In genomic region chr5:139642891-139643871, GRCh38 we compare ENCODE assay signal across 10 cellular contexts. TPM values are rescaled to one million over a fixed set of nuclear protein-coding genes. Genes with fewer than 3 reads are reported as not detected.
DNase-seq lines count a peak whose midpoint lies in the region; ATAC-seq and TF ChIP-seq lines count a peak whose summit lies in the region.
"Had no signal": no experiment of that assay in that cellular context is flagged by ENCODE, and none has a peak within 500 bp of the region (broad histone marks: within the 10 kb centered on the region; RNA-seq: fewer than 3 reads in every experiment).

No MANE protein-coding gene starts in this region.

- CTCF ChIA-PET in activated CD8-positive, alpha-beta memory T cell treated with anti-CD3 and anti-CD28 coated beads, Interleukin-2, amount 10 ng/mL, durations not matched to agents 7 days and 5 days (lab: Charles Lee): interaction anchor here (1.4 to 9.0 kb wide), 3 partner anchors 7 to 132 kb away, joined by 4 to 109 read pairs (median 11); no protein-coding TSS in a partner anchor

- H3K4me1 ChIP-seq in tibial nerve: peaks cover 0 to 67% (median 36%) of the 10 kb centered on the region in 4 donors

- TF ChIP-seq EP300 in tibial nerve (IDR thresholded peaks at IDR 0.05): no peak

- no peak for TF ChIP-seq POLR2A in tibial nerve (IDR thresholded peaks at IDR 0.05)

- no peaks in the 10 kb centered on the region for H3K9me3 ChIP-seq in tibial nerve

- H3K4me3 Mint-ChIP-seq in activated CD8-positive, alpha-beta memory T cell treated with anti-CD3 and anti-CD28 coated beads, Interleukin-2, amount 10 ng/mL, durations not matched to agents 7 days and 5 days: no peak overlapping the region
- peak overlapping the region; percentile 31 for H3K4me3 Mint-ChIP-seq in mesothelial cell of epicardium

- no peak overlapping the region for H3K4me3 ChIP-seq in tibial nerve

- peaks cover 35% of the 10 kb centered on the region for H3K4me1 Mint-ChIP-seq in activated CD8-positive, alpha-beta memory T cell treated with anti-CD3 and anti-CD28 coated beads, Interleukin-2, amount 10 ng/mL, durations not matched to agents 7 days and 5 days
- peaks cover 54% of the 10 kb centered on the region for H3K4me1 Mint-ChIP-seq in mesothelial cell of epicardium

- no peak overlapping the region for H3K27ac Mint-ChIP-seq in activated CD8-positive, alpha-beta memory T cell treated with anti-CD3 and anti-CD28 coated beads, Interleukin-2, amount 10 ng/mL, durations not matched to agents 7 days and 5 days
- H3K27ac Mint-ChIP-seq in mesothelial cell of epicardium: peak overlapping the region; percentile 92

- WGBS in tibial nerve, 2 donors: 52% methylated on average over 16 of the region's 16 CpGs

- H3K36me3 ChIP-seq in tibial nerve: no peaks in the 10 kb centered on the region

- peak; percentile 11 for DNase-seq in activated CD8-positive, alpha-beta memory T cell treated with anti-CD3 and anti-CD28 coated beads, Interleukin-2, amount 50 U/mL, for 4 hours
- DNase-seq in activated CD8-positive, alpha-beta memory T cell treated with anti-CD3 and anti-CD28 coated beads, Interleukin-2, amount 10 ng/mL, durations not matched to agents 7 days and 5 days: no peak
- DNase-seq in astrocyte of the hippocampus (ENCODE audit: low read depth, low spot score) (peak; percentile 2), mesothelial cell of epicardium (ENCODE audit: low spot score in 2 of 2, unreplicated experiment in 2 of 2) (no peak), tibial nerve (ENCODE audit: low spot score in 2 of 2) (no peak), NCI-H2196 (lab: John Stamatoyannopoulos, UW; ENCODE audit: unreplicated experiment) (no peak), NCI-H226 (no peak)
- DNase-seq: NCI-H1436 treated with DMSO at 0.1 percent for 48 hours, RPMI8226 had no signal

- no peaks in the 10 kb centered on the region for H3K9me3 Mint-ChIP-seq in activated CD8-positive, alpha-beta memory T cell treated with anti-CD3 and anti-CD28 coated beads, Interleukin-2, amount 10 ng/mL, durations not matched to agents 7 days and 5 days (ENCODE audit: low read depth)
- H3K9me3 Mint-ChIP-seq in mesothelial cell of epicardium: no peaks in the 10 kb centered on the region

- peaks cover 29% of the 10 kb centered on the region for H3K27me3 Mint-ChIP-seq in activated CD8-positive, alpha-beta memory T cell treated with anti-CD3 and anti-CD28 coated beads, Interleukin-2, amount 10 ng/mL, durations not matched to agents 7 days and 5 days
- peaks cover 22% of the 10 kb centered on the region for H3K27me3 Mint-ChIP-seq in mesothelial cell of epicardium (ENCODE audit: low read depth)

- ATAC-seq in activated CD8-positive, alpha-beta memory T cell treated with anti-CD3 and anti-CD28 coated beads, Interleukin-2, amount 10 ng/mL, durations not matched to agents 7 days and 5 days: no peak
- ATAC-seq in HG02623 (IDR thresholded peaks at IDR 0.05; ENCODE audit: unreplicated experiment): no peak

- TF ChIP-seq CTCF in mesothelial cell of epicardium (IDR thresholded peaks at IDR 0.05; ENCODE audit: unreplicated experiment): no peak
- no peak for TF ChIP-seq CTCF in tibial nerve (IDR thresholded peaks at IDR 0.05)

- H3K27ac ChIP-seq in tibial nerve: peak overlapping the region; percentile 10 to 94 (median 76)

- no peaks in the 10 kb centered on the region for H3K27me3 ChIP-seq in tibial nerve

- no peaks in the 10 kb centered on the region for H3K36me3 Mint-ChIP-seq in activated CD8-positive, alpha-beta memory T cell treated with anti-CD3 and anti-CD28 coated beads, Interleukin-2, amount 10 ng/mL, durations not matched to agents 7 days and 5 days
- no peaks in the 10 kb centered on the region for H3K36me3 Mint-ChIP-seq in mesothelial cell of epicardium

RNA-seq across cellular contexts. Expression of gene CXXC5, which starts 5.0 kb away (rescaled TPM):
- total RNA-seq in activated CD8-positive, alpha-beta memory T cell treated with anti-CD3 and anti-CD28 coated beads, Interleukin-2, amount 10 ng/mL, durations not matched to agents 7 days and 5 days: 1 to 10 TPM; 1.8 to 4.1 TPM
- total RNA-seq in mesothelial cell of epicardium (35.7 to 38.3 TPM (median 37.4 TPM) in 3 replicates), tibial nerve (10 to 100 TPM; 45.0 to 80.4 (median 67.0) TPM)

Comparison
In these comparisons a context has a peak if more than half of its experiments do, and no peak if none do; other contexts are left out.
1. DNase-seq: peak in activated CD8-positive, alpha-beta memory T cell treated with anti-CD3 and anti-CD28 coated beads, Interleukin-2, amount 50 U/mL, for 4 hours (single experiment) and astrocyte of the hippocampus (single experiment); none in activated CD8-positive, alpha-beta memory T cell treated with anti-CD3 and anti-CD28 coated beads, Interleukin-2, amount 10 ng/mL, durations not matched to agents 7 days and 5 days (single experiment), mesothelial cell of epicardium (0 of 2), tibial nerve (0 of 2), NCI-H2196 (single experiment) and NCI-H226 (single experiment).